In genomic region chr1:94244816-94245215, GRCh38 we compare ENCODE assay signal across 27 cellular contexts. TPM values are rescaled to one million over a fixed set of nuclear protein-coding genes. Genes with fewer than 3 reads are reported as not detected.
A peak's percentile ranks its signal among the peaks of the same experiment; 100 is the strongest.
DNase-seq lines count a peak whose midpoint lies in the region; ATAC-seq, FAIRE-seq and TF ChIP-seq lines count a peak whose summit lies in the region.
"Had no signal": no experiment of that assay in that cellular context is flagged by ENCODE, and none has a peak within 500 bp of the region (broad histone marks: within the 10 kb centered on the region; RNA-seq: fewer than 3 reads in every experiment).

No MANE protein-coding gene starts in this region.

- TF ChIP-seq CTCF in A549 (IDR thresholded peaks at IDR 0.05) (no peak), HEK293 (tag by site-specific recombination; IDR thresholded peaks at IDR 0.05) (no peak), brain microvascular endothelial cell (IDR thresholded peaks at IDR 0.05; ENCODE audit: low read depth, low read length, missing control alignments) (no peak), kidney epithelial cell (IDR thresholded peaks at IDR 0.05; ENCODE audit: insufficient read depth, low read length, poor library complexity, severe bottlenecking) (no peak), GM20000 (IDR thresholded peaks at IDR 0.05; ENCODE audit: extremely low read depth, missing control alignments) (no peak)

- no peak for TF ChIP-seq EP300 in A549 (IDR thresholded peaks at IDR 0.05)

- H3K4me1 Mint-ChIP-seq in activated CD4-positive, alpha-beta T cell treated with anti-CD3 and anti-CD28 coated beads, Interleukin-2, amount 10 ng/mL, durations not matched to agents 24 days and 14 days = peaks cover 7% of the 10 kb centered on the region

- no peak for FAIRE-seq in A549 (lab: Jason Lieb, UNC)
- FAIRE-seq: D721Med had no signal

- no peaks in the 10 kb centered on the region for H3K36me3 ChIP-seq in HEK293 (ENCODE audit: control insufficient read depth in 2 of 2, insufficient read depth in 1 of 2, low read length in 2 of 2)
- H3K36me3 ChIP-seq in brain microvascular endothelial cell (replicated peaks) = no peaks in the 10 kb centered on the region
- H3K36me3 ChIP-seq in kidney epithelial cell (ENCODE audit: control insufficient read depth, insufficient read depth, low read length) = no peaks in the 10 kb centered on the region
- H3K36me3 ChIP-seq: sigmoid colon had no signal

- H3K9me3 ChIP-seq in A549 (peaks cover 7% of the 10 kb centered on the region; the same call in 2 of the 3 replicates), HEK293 (ENCODE audit: control insufficient read depth, insufficient read depth, low read depth, low read length) (no peaks in the 10 kb centered on the region)

- intact Hi-C loops in activated CD4-positive, alpha-beta T cell treated with anti-CD3 and anti-CD28 coated beads, Interleukin-2, amount 10 ng/mL, durations not matched to agents 24 days and 14 days (cut with micrococcal nuclease) = no loop called here

- ATAC-seq in A549 (no peak), HG03135 (IDR thresholded peaks at IDR 0.05; ENCODE audit: unreplicated experiment) (no peak), HG03095 (IDR thresholded peaks at IDR 0.05; ENCODE audit: unreplicated experiment) (no peak)
- ATAC-seq: activated CD4-positive, CD25-positive, alpha-beta regulatory T cell treated with anti-CD3 and anti-CD28 coated beads, Interleukin-2, amount 50 U/mL, for 24 hours; left colon; natural killer cell had no signal

- DNase-seq in A549 (ENCODE audit: low read depth in 1 of 2, low spot score in 1 of 2) (no peak), brain microvascular endothelial cell (no peak), kidney epithelial cell (ENCODE audit: low read depth) (no peak), GM20000 (ENCODE audit: low spot score) (no peak)
- DNase-seq in activated CD4-positive, alpha-beta T cell treated with anti-CD3 and anti-CD28 coated beads, Interleukin-2, amount 10 ng/mL, durations not matched to agents 24 days and 14 days = no peak
- DNase-seq: activated gamma-delta T cell treated with Interleukin-2 at 50 U/mL for 16 hours; activated T-cell treated with anti-CD3 and anti-CD28 coated beads, Interleukin-2, amount 50 U/mL, for 1 hour; C1 segment of cervical spinal cord; caudate nucleus; EL; erythroblast; HCEC 1CT; Karpas-422; left colon; midbrain; natural killer cell; NCI-H1048; NCI-H187; NCI-H2227 treated with DMSO at 0.1 percent for 48 hours; Right ventricle myocardium superior; sigmoid colon had no signal

- peaks cover 8% of the 10 kb centered on the region for H3K9me3 Mint-ChIP-seq in activated CD4-positive, alpha-beta T cell treated with anti-CD3 and anti-CD28 coated beads, Interleukin-2, amount 10 ng/mL, durations not matched to agents 24 days and 14 days

- no peak for TF ChIP-seq POLR2A in A549 (IDR thresholded peaks at IDR 0.05; ENCODE audit: low read length)

- in situ Hi-C loops in brain microvascular endothelial cell (cut with HindIII; ENCODE audit: low pct_ligation_motif_present, low sequenced_read_pairs) = loop anchor here (25.0 kb wide), 1 partner anchor 92 kb away; no protein-coding TSS in a partner anchor

- CTCF ChIA-PET in A549 (lab: Yijun Ruan, JAX) = interaction anchor here (2.7 kb wide), 1 partner anchor 91 kb away, joined by 6 read pairs; no protein-coding TSS in a partner anchor
- CTCF ChIA-PET in HEK293 (lab: Yijun Ruan, JAX) = interaction anchor here (1.4 to 5.2 kb wide), 3 partner anchors 81 to 182 kb away, joined by 6 to 35 read pairs (median 22); no protein-coding TSS in a partner anchor

- H3K27me3 Mint-ChIP-seq in activated CD4-positive, alpha-beta T cell treated with anti-CD3 and anti-CD28 coated beads, Interleukin-2, amount 10 ng/mL, durations not matched to agents 24 days and 14 days = peaks cover 74% of the 10 kb centered on the region

- H3K27me3 ChIP-seq in brain microvascular endothelial cell (replicated peaks) (no peaks in the 10 kb centered on the region), kidney epithelial cell (ENCODE audit: control insufficient read depth, insufficient read depth, low read length) (no peaks in the 10 kb centered on the region)
- H3K27me3 ChIP-seq: sigmoid colon had no signal

- no peak for TF ChIP-seq RAD21 in A549 (conservative IDR thresholded peaks at IDR 0.05 in 1 of 2, IDR thresholded peaks at IDR 0.05 in 1 of 2)

- H3K27ac ChIP-seq in A549 (no peak overlapping the region), HEK293 (ENCODE audit: extremely low read depth, low read depth, low read length) (no peak overlapping the region), brain microvascular endothelial cell (peak overlapping the region; percentile 90)
- H3K27ac ChIP-seq: parathyroid adenoma had no signal

- no peak overlapping the region for H3K4me3 ChIP-seq in A549
- no peak overlapping the region for H3K4me3 ChIP-seq in HEK293 (ENCODE audit: low read depth, low read length)
- peak overlapping the region; percentile 81 for H3K4me3 ChIP-seq in brain microvascular endothelial cell (ENCODE audit: low read depth, low read length)
- H3K4me3 ChIP-seq in kidney epithelial cell (ENCODE audit: low read depth, low read length) = peak overlapping the region; percentile 97
- H3K4me3 ChIP-seq: sigmoid colon had no signal

- H3K4me3 Mint-ChIP-seq in activated CD4-positive, alpha-beta T cell treated with anti-CD3 and anti-CD28 coated beads, Interleukin-2, amount 10 ng/mL, durations not matched to agents 24 days and 14 days = no peak overlapping the region
- H3K4me3 Mint-ChIP-seq: natural killer cell had no signal

- no peak overlapping the region for H3K27ac Mint-ChIP-seq in activated CD4-positive, alpha-beta T cell treated with anti-CD3 and anti-CD28 coated beads, Interleukin-2, amount 10 ng/mL, durations not matched to agents 24 days and 14 days
- H3K27ac Mint-ChIP-seq: natural killer cell had no signal

- peak overlapping the region; percentile 94; the same call in 2 of the 3 replicates for H3K4me2 ChIP-seq in A549

- no peaks in the 10 kb centered on the region for H3K36me3 Mint-ChIP-seq in activated CD4-positive, alpha-beta T cell treated with anti-CD3 and anti-CD28 coated beads, Interleukin-2, amount 10 ng/mL, durations not matched to agents 24 days and 14 days (ENCODE audit: low read depth)

- POLR2A ChIA-PET in A549 (lab: Yijun Ruan, JAX) (no interaction called here), HEK293 (lab: Yijun Ruan, JAX) (no interaction called here)

- peaks cover 28% of the 10 kb centered on the region for H3K4me1 ChIP-seq in A549
- no peaks in the 10 kb centered on the region for H3K4me1 ChIP-seq in HEK293 (ENCODE audit: control insufficient read depth, insufficient read depth, low read length)

TF ChIP-seq in A549, 52 proteins besides CTCF, POLR2A, EP300 and RAD21:
- TF ChIP-seq CEBPB (IDR thresholded peaks at IDR 0.05) = peak in 1 of 2 experiments; percentile 47; a peak in 1 of 4 replicates
- no peak for TF ChIP-seq E2F6 (IDR thresholded peaks at IDR 0.05; ENCODE audit: borderline replicate concordance, low read depth)
TF ChIP-seq in A549: peak in this region for 1.

TF ChIP-seq in HEK293, 187 proteins besides CTCF, POLR2A, EP300 and RAD21 (continues in another document):
- TF ChIP-seq ZNF530 (tag by site-specific recombination; IDR thresholded peaks at IDR 0.05; ENCODE audit: low read depth) (no peak), ZNF518A (tag by site-specific recombination; conservative IDR thresholded peaks at IDR 0.05; ENCODE audit: low read depth) (no peak)

RNA-seq across cellular contexts. Expression of gene ARHGAP29, which starts 7.4 kb away (rescaled TPM):
- polyA plus RNA-seq in A549 (2011; rRNA removed) (22.0 and 29.7 TPM in 2 replicates), A549 (2017; fragmentation: RNase III; extraction: RNeasy Plus Mini Kit Qiagen cat#74134 plus additional on column Dnase treatment) (14.3 to 16.2 TPM (median 15.8 TPM) in 3 replicates)
- polyA plus RNA-seq in A549 (2012; cell fraction: cytosol; rRNA removed) = 4.7 and 5.0 TPM in 2 replicates
- 4.3 and 5.9 TPM in 2 replicates for polyA plus RNA-seq in A549 (2012; cell fraction: nucleus; rRNA removed)
- 15.6 and 16.1 TPM in 2 replicates for polyA minus RNA-seq in A549 (2011; rRNA and poly(A)+ RNA removed)
- total RNA-seq in kidney epithelial cell = 80.4 and 82.3 TPM in 2 replicates
- not detected in 2 replicates for total RNA-seq in activated CD4-positive, alpha-beta T cell treated with anti-CD3 and anti-CD28 coated beads, Interleukin-2, amount 10 ng/mL, durations not matched to agents 24 days and 14 days

Comparison
In these comparisons a context has a peak if more than half of its experiments do, and no peak if none do; other contexts are left out.
1. H3K4me3 ChIP-seq: peak in brain microvascular endothelial cell (single experiment) and kidney epithelial cell (single experiment); none in A549 (single experiment) and HEK293 (single experiment).
2. RNA of gene ARHGAP29, which starts 7.4 kb away (total RNA-seq): 80.4 to 82.3 TPM in kidney epithelial cell; not detected in activated CD4-positive, alpha-beta T cell treated with anti-CD3 and anti-CD28 coated beads, Interleukin-2, amount 10 ng/mL, durations not matched to agents 24 days and 14 days; every median in the first group is over 10 times any median in the second.